ENCODE assay signal across 8 cellular contexts in genomic region chr2:41963661-41964525, GRCh38.
DNase-seq lines count a peak whose midpoint lies in the region; ATAC-seq and TF ChIP-seq lines count a peak whose summit lies in the region.

No MANE protein-coding gene starts in this region.

- no peak overlapping the region for H3K56ac ChIP-seq in IMR-90 (ENCODE audit: extremely low read depth, insufficient read depth, low read length)

- no peak overlapping the region for H2BK15ac ChIP-seq in IMR-90 (ENCODE audit: low read depth, low read length)

- peak overlapping the region; percentile 8 for H2AFZ ChIP-seq in IMR-90 (replicated peaks; ENCODE audit: low read length, poor library complexity)

- no peak overlapping the region for H3K4ac ChIP-seq in IMR-90 (ENCODE audit: low read depth, low read length)

- H4K8ac ChIP-seq in IMR-90 (ENCODE audit: low read depth in 2 of 2, low read length in 2 of 2) = no peak overlapping the region

- H2BK120ac ChIP-seq in IMR-90 (ENCODE audit: low read depth, low read length) = no peak overlapping the region

- H3K14ac ChIP-seq in IMR-90 (replicated peaks; ENCODE audit: low read depth, low read length) = no peak overlapping the region

- CTCF ChIA-PET in IMR-90 (lab: Yijun Ruan, JAX) = no interaction called here

- H3K9me3 ChIP-seq in IMR-90 (ENCODE audit: control insufficient read depth, insufficient read depth, low read length) = no peaks in the 10 kb centered on the region
- H3K9me3 ChIP-seq in adrenal gland (replicated peaks in 1 of 3) = no peaks in the 10 kb centered on the region
- no peaks in the 10 kb centered on the region for H3K9me3 ChIP-seq in stomach

- H2BK20ac ChIP-seq in IMR-90 (ENCODE audit: low read depth, low read length) = no peak overlapping the region

- no peak overlapping the region for H2BK5ac ChIP-seq in IMR-90 (ENCODE audit: low read depth, low read length, poor library complexity, severe bottlenecking)

- in situ Hi-C loops in IMR-90 (cut with MboI; ENCODE audit: low sequenced_read_pairs) = no loop called here

- no peak overlapping the region for H2AK5ac ChIP-seq in IMR-90 (ENCODE audit: low read depth, low read length)

- dilution Hi-C loops in IMR-90 (cut with HindIII; ENCODE audit: low sequenced_read_pairs, unreplicated experiment) = no loop called here

- no peak for TF ChIP-seq CTCF in IMR-90 (conservative IDR thresholded peaks at IDR 0.05; ENCODE audit: low read depth, low read length)
- TF ChIP-seq CTCF in adrenal gland (IDR thresholded peaks at IDR 0.05) = no peak
- no peak for TF ChIP-seq CTCF in stomach (IDR thresholded peaks at IDR 0.05)

- 0% methylated on average over 2 of the region's 10 CpGs; no CpG with 5 or more reads in 1 of the 2 experiments for WGBS in IMR-90 (ENCODE audit: extremely low coverage in 2 of 2, insufficient read length in 1 of 2), 2 experiments
- 66 to 72% (median 68%) methylated on average over 10 of the region's 10 CpGs for WGBS in adrenal gland, 4 donors
- 38 to 55% (median 42%) methylated on average over 10 of the region's 10 CpGs for WGBS in stomach, 5 donors

- H4K91ac ChIP-seq in IMR-90 (ENCODE audit: insufficient read depth, low read depth, low read length) = no peak overlapping the region; the same call in 1 of the 2 replicates

- H3K79me1 ChIP-seq in IMR-90 (ENCODE audit: low read depth in 1 of 2, low read length in 2 of 2) = no peaks in the 10 kb centered on the region

- BruUV-seq in IMR-90 (replicated peaks; lab: Mats Ljungman, UMichigan) = no TSS peak

- H3K4me1 ChIP-seq in IMR-90 (ENCODE audit: control insufficient read depth, insufficient read depth, low read length) (peaks cover 27% of the 10 kb centered on the region), adrenal gland (replicated peaks in 1 of 2) (peaks cover 0 to 34% of the 10 kb centered on the region in 2 donors), stomach (peaks cover 16 to 51% (median 42%) of the 10 kb centered on the region in 4 donors)

- DNase-seq in IMR-90 (peak; percentile 26), adrenal gland (peak; percentile 32 to 85 (median 55)), kidney glomerular epithelial cell (lab: John Stamatoyannopoulos, UW) (peak; percentile 17), cerebellar cortex (ENCODE audit: low spot score) (no peak), stomach (no peak)
- no peak for DNase-seq in effector CD4-positive, alpha-beta T cell

- no peak for TF ChIP-seq POLR2A in IMR-90 (IDR thresholded peaks at IDR 0.05; ENCODE audit: low read depth, low read length)
- TF ChIP-seq POLR2A in adrenal gland (IDR thresholded peaks at IDR 0.05) = no peak
- TF ChIP-seq POLR2A in stomach (IDR thresholded peaks at IDR 0.05) = no peak

- no peak for TF ChIP-seq EP300 in stomach (IDR thresholded peaks at IDR 0.05)

- H3K36me3 ChIP-seq in IMR-90 (ENCODE audit: control insufficient read depth, insufficient read depth, low read length) = no peaks in the 10 kb centered on the region
- no peaks in the 10 kb centered on the region for H3K36me3 ChIP-seq in adrenal gland (replicated peaks in 1 of 2)
- H3K36me3 ChIP-seq in stomach = no peaks in the 10 kb centered on the region

- POLR2A ChIA-PET in IMR-90 (lab: Charles Lee; ENCODE audit: unreplicated experiment) = no interaction called here

- peaks cover 45% of the 10 kb centered on the region for H3K27me3 ChIP-seq in IMR-90 (ENCODE audit: control insufficient read depth, insufficient read depth, low read length)
- H3K27me3 ChIP-seq in adrenal gland = no peaks in the 10 kb centered on the region
- no peaks in the 10 kb centered on the region for H3K27me3 ChIP-seq in stomach

- intact Hi-C loops in IMR-90 (cut with micrococcal nuclease) = no loop called here
- intact Hi-C loops in adrenal gland (cut with DNase I) = no loop called here
- intact Hi-C loops in stomach (cut with DNase I; ENCODE audit: low total_unique reads) = no loop called here

- no peak overlapping the region for H3K18ac ChIP-seq in IMR-90 (ENCODE audit: low read depth, low read length)

- TF ChIP-seq RAD21 in IMR-90 (IDR thresholded peaks at IDR 0.05; ENCODE audit: low read length) = no peak

- no peak overlapping the region for H3K9ac ChIP-seq in IMR-90 (ENCODE audit: low read depth, low read length)

- H2AK9ac ChIP-seq in IMR-90 (replicated peaks; ENCODE audit: low read depth, low read length, poor library complexity) = no peak overlapping the region

- H3K23ac ChIP-seq in IMR-90 (ENCODE audit: low read depth, low read length) = no peak overlapping the region

- no peak overlapping the region for H4K5ac ChIP-seq in IMR-90 (ENCODE audit: low read depth, low read length)

- no peaks in the 10 kb centered on the region for H4K20me1 ChIP-seq in IMR-90 (ENCODE audit: insufficient read depth, low read length)

- ATAC-seq in IMR-90 (ENCODE audit: low read depth) (peak; percentile 30; the same call in 1 of the 2 replicates), HG03342 (IDR thresholded peaks at IDR 0.05; ENCODE audit: unreplicated experiment) (no peak)

- H3K4me3 ChIP-seq in IMR-90 (ENCODE audit: insufficient read depth, low read depth, low read length) (no peak overlapping the region), adrenal gland (no peak overlapping the region), stomach (no peak overlapping the region)

- peaks cover 11% of the 10 kb centered on the region for H3K9me1 ChIP-seq in IMR-90 (ENCODE audit: insufficient read depth, low read length)

- no peak overlapping the region for H3K27ac ChIP-seq in IMR-90 (ENCODE audit: insufficient read depth, low read length)
- peak overlapping the region in 3 of 5 donors; percentile 29 to 83 (median 79) for H3K27ac ChIP-seq in adrenal gland
- peak overlapping the region; percentile 21 for H3K27ac ChIP-seq in temporal lobe (ENCODE audit: low read depth, low read length)
- H3K27ac ChIP-seq in stomach = peak overlapping the region in 2 of 5 donors; percentile 65 to 76

- H3K4me2 ChIP-seq in IMR-90 (ENCODE audit: low read depth, low read length) = no peak overlapping the region

TF ChIP-seq in IMR-90, 13 proteins besides CTCF, POLR2A, EP300 and RAD21:
- no peak for TF ChIP-seq RFX5 (IDR thresholded peaks at IDR 0.05; ENCODE audit: low read depth, low read length)
- no peak for TF ChIP-seq USF2 (IDR thresholded peaks at IDR 0.05; ENCODE audit: low read depth, low read length)
- TF ChIP-seq MXI1 (IDR thresholded peaks at IDR 0.05; ENCODE audit: borderline replicate concordance, low read depth, low read length) = no peak
- TF ChIP-seq SMC3 (IDR thresholded peaks at IDR 0.05; ENCODE audit: low read depth, low read length) = no peak
- no peak for TF ChIP-seq FOS (IDR thresholded peaks at IDR 0.05; ENCODE audit: low read depth, low read length)
- no peak for TF ChIP-seq CEBPB (IDR thresholded peaks at IDR 0.05; ENCODE audit: low read depth, low read length)
- TF ChIP-seq BHLHE40 (IDR thresholded peaks at IDR 0.05; ENCODE audit: low read depth, low read length) = no peak
- no peak for TF ChIP-seq RCOR1 (IDR thresholded peaks at IDR 0.05; ENCODE audit: insufficient replicate concordance, low read length)
- TF ChIP-seq ELK1 (IDR thresholded peaks at IDR 0.05; ENCODE audit: borderline replicate concordance, low read depth, low read length) = no peak
- TF ChIP-seq MAFK (IDR thresholded peaks at IDR 0.05; ENCODE audit: low read depth, low read length) = no peak
- TF ChIP-seq CHD1 (IDR thresholded peaks at IDR 0.05; ENCODE audit: low read depth, low read length) = no peak
- TF ChIP-seq MAZ (IDR thresholded peaks at IDR 0.05; ENCODE audit: borderline replicate concordance, low read depth, low read length) = no peak; the same call in 1 of the 2 replicates
- TF ChIP-seq NFE2L2 (IDR thresholded peaks at IDR 0.05; ENCODE audit: low read depth, low read length) = no peak

Comparison
In these comparisons a context has a peak if more than half of its experiments do, and no peak if none do; other contexts are left out.
1. DNase-seq: peak in IMR-90 (single experiment), adrenal gland (7 of 7) and kidney glomerular epithelial cell (single experiment); none in effector CD4-positive, alpha-beta T cell (single experiment), cerebellar cortex (single experiment) and stomach (single experiment).